ENCODE assay signal across 16 cellular contexts in the genomic region with DNA sequence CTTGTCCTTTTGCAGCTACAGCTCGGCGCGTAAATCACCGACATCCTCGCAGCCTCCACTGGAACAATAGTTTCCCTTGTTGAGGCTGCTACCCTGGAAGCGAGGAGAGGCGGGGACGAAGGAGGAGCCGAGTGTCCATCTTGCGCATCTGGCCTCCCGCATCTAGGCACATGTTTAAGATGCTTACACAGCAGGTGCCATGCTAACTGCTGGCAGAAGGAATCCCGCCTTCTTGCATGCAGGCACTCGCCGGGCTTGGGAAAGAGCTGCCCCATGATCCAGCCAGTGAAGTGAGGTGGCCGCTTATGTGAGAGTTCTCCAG.
DNase-seq lines count a peak whose midpoint lies in the region; ATAC-seq, FAIRE-seq and TF ChIP-seq lines count a peak whose summit lies in the region.
"Had no signal": no experiment of that assay in that cellular context is flagged by ENCODE, and none has a peak within 500 bp of the region (broad histone marks: within the 10 kb centered on the region; RNA-seq: fewer than 3 reads in every experiment).

No MANE protein-coding gene starts in this region.

- H3K4me3 Mint-ChIP-seq in GM23338 (peak overlapping the region; percentile 59; the same call in 2 of the 3 replicates), osteocyte (ENCODE audit: unreplicated experiment) (no peak overlapping the region)

- no peak for TF ChIP-seq RAD21 in H1 (IDR thresholded peaks at IDR 0.05 in 1 of 2, conservative IDR thresholded peaks at IDR 0.05 in 1 of 2; ENCODE audit: low read depth in 2 of 2, low read length in 2 of 2)

- TF ChIP-seq POLR2A in H1 (IDR thresholded peaks at IDR 0.05; ENCODE audit: control extremely low read depth in 1 of 2, low read depth in 2 of 2, low read length in 2 of 2) (no peak), sigmoid colon (IDR thresholded peaks at IDR 0.05) (no peak)

- H3K27ac Mint-ChIP-seq in GM23338, result peak overlapping the region; percentile 67; the same call in 1 of the 2 replicates
- no peak overlapping the region for H3K27ac Mint-ChIP-seq in osteocyte (ENCODE audit: unreplicated experiment)
- H3K27ac Mint-ChIP-seq: CD4-positive, CD25-positive, alpha-beta regulatory T cell had no signal

- H3K4me1 ChIP-seq in GM23338 (ENCODE audit: insufficient read depth) (peaks cover 18% of the 10 kb centered on the region), H1 (replicated peaks in 1 of 4; ENCODE audit: control insufficient read depth in 3 of 4, insufficient read depth in 4 of 4, low read length in 3 of 4) (peaks cover 3 to 14% (median 6%) of the 10 kb centered on the region in 4 experiments; a peak in 4 of 7 replicates), iPS DF 6.9 (ENCODE audit: control insufficient read depth, insufficient read depth, low read length) (peaks cover 3% of the 10 kb centered on the region), neuronal stem cell (ENCODE audit: control insufficient read depth in 2 of 2, insufficient read depth in 1 of 2, low read depth in 1 of 2, low read length in 2 of 2) (no peaks in the 10 kb centered on the region), sigmoid colon (no peaks in the 10 kb centered on the region)
- H3K4me1 ChIP-seq: BLaER1 treated with 17β-estradiol and CSF1 and Interleukin-3, amounts not matched to agents 10 nM and 100 nM had no signal

- H3F3A ChIP-seq in GM23338 (replicated peaks; ENCODE audit: low read depth), result no peaks in the 10 kb centered on the region

- H3K23ac ChIP-seq in H1 (ENCODE audit: insufficient read length), result no peak overlapping the region
- no peak overlapping the region for H3K23ac ChIP-seq in neuronal stem cell (ENCODE audit: low read depth, low read length, poor library complexity)

- H2BK20ac ChIP-seq in H1 (ENCODE audit: low read length), result no peak overlapping the region

- H3K79me1 ChIP-seq in H1 (ENCODE audit: low read depth, low read length) (no peaks in the 10 kb centered on the region), neuronal stem cell (ENCODE audit: low read depth, low read length) (no peaks in the 10 kb centered on the region)

- intact Hi-C loops in sigmoid colon (cut with DNase I), result no loop called here

- WGBS in H1 (ENCODE audit: extremely low coverage in 1 of 2, insufficient coverage in 1 of 2, insufficient read length in 1 of 2, insufficient replicate concordance in 2 of 2, low coverage in 1 of 2, low lambda C conversion rate in 2 of 2, missing lambda C conversion rate in 1 of 2), 2 experiments, result 5% methylated on average over 9 of the region's 15 CpGs; no CpG with 5 or more reads in 1 of the 2 experiments
- WGBS in iPS DF 6.9 (ENCODE audit: insufficient coverage, insufficient read length), result no CpG with 5 or more reads among the region's 15 CpGs
- no CpG with 5 or more reads among the region's 15 CpGs for WGBS in neuronal stem cell (ENCODE audit: extremely low coverage in 2 of 2, insufficient read length in 2 of 2, insufficient replicate concordance in 1 of 2), 2 donors
- 96 to 97% methylated on average over 15 of the region's 15 CpGs for WGBS in sigmoid colon, 2 donors

- no peak overlapping the region for H2BK15ac ChIP-seq in H1 (ENCODE audit: low read length)
- no peak overlapping the region for H2BK15ac ChIP-seq in neuronal stem cell (ENCODE audit: low read length)

- H3K4me1 Mint-ChIP-seq in GM23338 (peaks cover 35% of the 10 kb centered on the region), osteocyte (ENCODE audit: unreplicated experiment) (no peaks in the 10 kb centered on the region)
- H3K4me1 Mint-ChIP-seq: CD4-positive, CD25-positive, alpha-beta regulatory T cell had no signal

- H4K91ac ChIP-seq in H1 (replicated peaks; ENCODE audit: insufficient read length, low read length) (peak overlapping the region; percentile 80), neuronal stem cell (ENCODE audit: low read depth, low read length, poor library complexity) (no peak overlapping the region)

- H3K14ac ChIP-seq in H1 (ENCODE audit: insufficient read length) (no peak overlapping the region), neuronal stem cell (ENCODE audit: low read length) (no peak overlapping the region)

- H3K4me2 ChIP-seq in GM23338 (peak overlapping the region; percentile 64), H1 (ENCODE audit: insufficient read depth in 1 of 2, low read depth in 2 of 2, low read length in 2 of 2) (peak overlapping the region; percentile 52 to 82), neuronal stem cell (ENCODE audit: insufficient read depth, low read length, poor library complexity, severe bottlenecking) (peak overlapping the region; percentile 56)
- H3K4me2 ChIP-seq: BLaER1 treated with 17β-estradiol and CSF1 and Interleukin-3, amounts not matched to agents 10 nM and 100 nM had no signal

- peak overlapping the region; percentile 57; the same call in 1 of the 2 replicates for H4K8ac ChIP-seq in H1 (ENCODE audit: extremely low read depth, insufficient read depth, low read length)
- no peak overlapping the region for H4K8ac ChIP-seq in neuronal stem cell (ENCODE audit: low read depth, low read length)

- TF ChIP-seq CTCF in GM23338 (conservative IDR thresholded peaks at IDR 0.05; ENCODE audit: low read depth in 2 of 2) (no peak), H1 (IDR thresholded peaks at IDR 0.05; ENCODE audit: control extremely low read depth in 1 of 3, insufficient read depth in 1 of 3, low read depth in 1 of 3, low read length in 3 of 3) (no peak), osteocyte (IDR thresholded peaks at IDR 0.05) (no peak), sigmoid colon (IDR thresholded peaks at IDR 0.05) (no peak)

- H2BK12ac ChIP-seq in H1 (ENCODE audit: low read depth, low read length), result peak overlapping the region; percentile 60; the same call in 1 of the 2 replicates
- no peak overlapping the region for H2BK12ac ChIP-seq in neuronal stem cell (ENCODE audit: low read length)

- no peaks in the 10 kb centered on the region for H4K20me1 ChIP-seq in GM23338 (replicated peaks; ENCODE audit: insufficient read depth)
- no peaks in the 10 kb centered on the region for H4K20me1 ChIP-seq in H1 (replicated peaks in 1 of 2; ENCODE audit: control insufficient read depth in 1 of 2, insufficient read depth in 2 of 2, low read length in 2 of 2)
- H4K20me1 ChIP-seq: BLaER1 treated with 17β-estradiol and CSF1 and Interleukin-3, amounts not matched to agents 10 nM and 100 nM had no signal

- FAIRE-seq in H1 (lab: Jason Lieb, UNC), result peak; percentile 97
- FAIRE-seq: H54 had no signal

- peaks cover 63% of the 10 kb centered on the region for H3K36me3 Mint-ChIP-seq in GM23338 (ENCODE audit: low read depth)
- H3K36me3 Mint-ChIP-seq in osteocyte (ENCODE audit: unreplicated experiment), result no peaks in the 10 kb centered on the region
- H3K36me3 Mint-ChIP-seq: CD4-positive, CD25-positive, alpha-beta regulatory T cell had no signal

- no peaks in the 10 kb centered on the region for H3K9me2 ChIP-seq in GM23338 (ENCODE audit: insufficient read depth)

- ATAC-seq in GM23338 (peak; percentile 49), HG03139 (IDR thresholded peaks at IDR 0.05; ENCODE audit: unreplicated experiment) (no peak)
- ATAC-seq: HCT116 had no signal

- peaks cover 32% of the 10 kb centered on the region for H3K79me2 ChIP-seq in GM23338 (replicated peaks; ENCODE audit: insufficient read depth)
- H3K79me2 ChIP-seq in H1 (ENCODE audit: control insufficient read depth in 1 of 2, insufficient read depth in 2 of 2, low read length in 2 of 2), result peaks cover 0 to 25% of the 10 kb centered on the region in 2 experiments; a peak in 2 of 4 replicates

- H4K5ac ChIP-seq in H1 (ENCODE audit: insufficient read length, low read depth, low read length), result peak overlapping the region; percentile 19

- POLR2A ChIA-PET in H1 (lab: Charles Lee; ENCODE audit: partially characterized antibody), result interaction anchor here (1.0 to 3.2 kb wide), 9 partner anchors 8 to 103 kb away, joined by 3 to 15 read pairs (median 4); no protein-coding TSS in a partner anchor

- DNase-seq in GM23338 (ENCODE audit: low spot score) (peak; percentile 84), H1 (ENCODE audit: low read depth in 1 of 2, low spot score in 2 of 2) (peak in 1 of 2 experiments; percentile 63), iPS DF 6.9 (ENCODE audit: low read depth, low spot score) (no peak), neuronal stem cell (ENCODE audit: low spot score) (no peak), hepatic stellate cell (ENCODE audit: low spot score) (no peak), osteocyte (ENCODE audit: extremely low spot score, unreplicated experiment) (no peak), sigmoid colon (no peak)
- DNase-seq: AML-193; CD4-positive, CD25-positive, alpha-beta regulatory T cell; DMS53; GF-D8 had no signal

- no peak overlapping the region for H2BK120ac ChIP-seq in H1 (replicated peaks; ENCODE audit: low read depth, low read length)
- no peak overlapping the region for H2BK120ac ChIP-seq in neuronal stem cell (ENCODE audit: low read depth, low read length)

- H2AK5ac ChIP-seq in H1 (ENCODE audit: low read depth, low read length), result no peak overlapping the region; the same call in 1 of the 2 replicates
- H2AK5ac ChIP-seq in neuronal stem cell (ENCODE audit: low read depth, low read length), result no peak overlapping the region

- H3K23me2 ChIP-seq in H1 (ENCODE audit: low read depth, low read length), result peaks cover 3% of the 10 kb centered on the region; the same call in 1 of the 2 replicates

- no peak for TF ChIP-seq EP300 in H1 (IDR thresholded peaks at IDR 0.05; ENCODE audit: borderline replicate concordance in 1 of 2, low read depth in 2 of 2, low read length in 2 of 2)
- TF ChIP-seq EP300 in sigmoid colon (IDR thresholded peaks at IDR 0.05), result no peak

- H3K27me3 Mint-ChIP-seq in GM23338 (ENCODE audit: insufficient read depth, low read depth, poor library complexity) (peaks cover 9% of the 10 kb centered on the region), osteocyte (ENCODE audit: unreplicated experiment) (no peaks in the 10 kb centered on the region)
- H3K27me3 Mint-ChIP-seq: CD4-positive, CD25-positive, alpha-beta regulatory T cell had no signal

- H3K36me3 ChIP-seq in GM23338 (ENCODE audit: insufficient read depth) (no peaks in the 10 kb centered on the region), H1 (ENCODE audit: control insufficient read depth in 2 of 4, insufficient read depth in 4 of 4, low read length in 3 of 4) (no peaks in the 10 kb centered on the region; a peak in 2 of 8 replicates), iPS DF 6.9 (ENCODE audit: control insufficient read depth, insufficient read depth, low read length) (no peaks in the 10 kb centered on the region), neuronal stem cell (replicated peaks in 1 of 2; ENCODE audit: control insufficient read depth in 2 of 2, insufficient read depth in 2 of 2, low read length in 2 of 2) (no peaks in the 10 kb centered on the region), sigmoid colon (no peaks in the 10 kb centered on the region)
- H3K36me3 ChIP-seq: BLaER1 treated with 17β-estradiol and CSF1 and Interleukin-3, amounts not matched to agents 10 nM and 100 nM had no signal

- H3K4me3 ChIP-seq in GM23338 (peak overlapping the region; percentile 43), H1 (ENCODE audit: extremely low read depth in 1 of 4, insufficient read depth in 2 of 4, low read depth in 3 of 4, low read length in 4 of 4) (peak overlapping the region; percentile 25 to 62 (median 31); a peak in 7 of 8 replicates), iPS DF 6.9 (ENCODE audit: low read length) (peak overlapping the region; percentile 39; the same call in 1 of the 2 replicates), neuronal stem cell (ENCODE audit: low read length in 2 of 2) (peak overlapping the region in 1 of 2 donors; percentile 67), sigmoid colon (no peak overlapping the region)
- H3K4me3 ChIP-seq: BLaER1 treated with 17β-estradiol and CSF1 and Interleukin-3, amounts not matched to agents 10 nM and 100 nM had no signal

- no peaks in the 10 kb centered on the region for H3K27me3 ChIP-seq in GM23338 (ENCODE audit: insufficient read depth)
- no peaks in the 10 kb centered on the region for H3K27me3 ChIP-seq in H1 (replicated peaks in 1 of 4; ENCODE audit: control insufficient read depth in 3 of 4, extremely low read depth in 1 of 4, insufficient read depth in 3 of 4, low read length in 3 of 4)
- no peaks in the 10 kb centered on the region for H3K27me3 ChIP-seq in iPS DF 6.9 (ENCODE audit: control insufficient read depth, insufficient read depth, low read length)
- H3K27me3 ChIP-seq in neuronal stem cell (ENCODE audit: control insufficient read depth in 3 of 3, insufficient read depth in 3 of 3, low read depth in 1 of 3, low read length in 3 of 3), result no peaks in the 10 kb centered on the region
- no peaks in the 10 kb centered on the region for H3K27me3 ChIP-seq in sigmoid colon
- H3K27me3 ChIP-seq: BLaER1 treated with 17β-estradiol and CSF1 and Interleukin-3, amounts not matched to agents 10 nM and 100 nM had no signal

- H3K9me3 ChIP-seq in H1 (ENCODE audit: insufficient read depth in 2 of 2, low read depth in 1 of 2, low read length in 1 of 2) (peaks cover 0 to 6% of the 10 kb centered on the region in 2 experiments; a peak in 1 of 4 replicates), iPS DF 6.9 (ENCODE audit: control insufficient read depth, insufficient read depth, low read length) (no peaks in the 10 kb centered on the region), neuronal stem cell (replicated peaks in 1 of 2; ENCODE audit: control insufficient read depth in 2 of 2, insufficient read depth in 1 of 2, low read depth in 1 of 2, low read length in 2 of 2) (no peaks in the 10 kb centered on the region), sigmoid colon (no peaks in the 10 kb centered on the region)
- H3K9me3 ChIP-seq: BLaER1 treated with 17β-estradiol and CSF1 and Interleukin-3, amounts not matched to agents 10 nM and 100 nM had no signal

- peak overlapping the region; percentile 61 for H3K56ac ChIP-seq in H1 (replicated peaks; ENCODE audit: insufficient read length, low read depth, low read length)

- H3K27ac ChIP-seq in GM23338 (ENCODE audit: low read depth) (peak overlapping the region; percentile 87), H1 (ENCODE audit: low read depth, low read length) (peak overlapping the region; percentile 79; the same call in 1 of the 2 replicates), iPS DF 6.9 (ENCODE audit: low read length) (no peak overlapping the region), neuronal stem cell (replicated peaks; ENCODE audit: low read length) (no peak overlapping the region), sigmoid colon (no peak overlapping the region)
- H3K27ac ChIP-seq: 22Rv1; BLaER1 treated with 17β-estradiol and CSF1 and Interleukin-3, amounts not matched to agents 10 nM and 100 nM had no signal

- CTCF ChIA-PET in H1 (lab: Charles Lee; ENCODE audit: partially characterized antibody), result interaction anchor here (0.7 to 1.7 kb wide), 3 partner anchors 27 to 251 kb away, joined by 3 to 5 read pairs (median 3); no protein-coding TSS in a partner anchor

- H2BK5ac ChIP-seq in H1 (ENCODE audit: low read depth, low read length) (peak overlapping the region; percentile 81), neuronal stem cell (ENCODE audit: low read length) (no peak overlapping the region)

- H3K9ac ChIP-seq in H1 (replicated peaks in 1 of 4; ENCODE audit: extremely low read depth in 1 of 4, low read depth in 3 of 4, low read length in 3 of 4) (peak overlapping the region in 3 of 4 experiments; percentile 1 to 56 (median 12); a peak in 4 of 7 replicates), neuronal stem cell (ENCODE audit: low read depth, low read length, poor library complexity) (no peak overlapping the region)
- H3K9ac ChIP-seq: BLaER1 treated with 17β-estradiol and CSF1 and Interleukin-3, amounts not matched to agents 10 nM and 100 nM had no signal

- H3K9me3 Mint-ChIP-seq in GM23338 (peaks cover 23% of the 10 kb centered on the region), osteocyte (ENCODE audit: unreplicated experiment) (no peaks in the 10 kb centered on the region)
- H3K9me3 Mint-ChIP-seq: CD4-positive, CD25-positive, alpha-beta regulatory T cell had no signal

- H3K4ac ChIP-seq in H1 (replicated peaks; ENCODE audit: insufficient read length, low read depth, low read length) (peak overlapping the region; percentile 87), neuronal stem cell (ENCODE audit: low read length) (no peak overlapping the region)

- no peak overlapping the region for H2AFZ ChIP-seq in GM23338
- no peak overlapping the region for H2AFZ ChIP-seq in H1 (ENCODE audit: low read length)
- no peak overlapping the region for H2AFZ ChIP-seq in neuronal stem cell (ENCODE audit: low read length)

- H3K18ac ChIP-seq in H1 (ENCODE audit: extremely low read depth, low read length) (no peak overlapping the region), neuronal stem cell (ENCODE audit: low read length) (no peak overlapping the region)

Comparison
In these comparisons a context has a peak if more than half of its experiments do, and no peak if none do; other contexts are left out.
1. H3K27ac ChIP-seq: peak in GM23338 (single experiment) and H1 (single experiment); none in iPS DF 6.9 (single experiment), neuronal stem cell (single experiment) and sigmoid colon (0 of 4).
2. H3K4me3 ChIP-seq: peak in GM23338 (single experiment), H1 (4 of 4) and iPS DF 6.9 (single experiment); none in sigmoid colon (0 of 4).
3. Peak in every context shown above with its lines, with median percentiles within 50 percentile points of each other: H3K4me2 ChIP-seq.